ENCODE assay signal across 8 cellular contexts in the genomic region with DNA sequence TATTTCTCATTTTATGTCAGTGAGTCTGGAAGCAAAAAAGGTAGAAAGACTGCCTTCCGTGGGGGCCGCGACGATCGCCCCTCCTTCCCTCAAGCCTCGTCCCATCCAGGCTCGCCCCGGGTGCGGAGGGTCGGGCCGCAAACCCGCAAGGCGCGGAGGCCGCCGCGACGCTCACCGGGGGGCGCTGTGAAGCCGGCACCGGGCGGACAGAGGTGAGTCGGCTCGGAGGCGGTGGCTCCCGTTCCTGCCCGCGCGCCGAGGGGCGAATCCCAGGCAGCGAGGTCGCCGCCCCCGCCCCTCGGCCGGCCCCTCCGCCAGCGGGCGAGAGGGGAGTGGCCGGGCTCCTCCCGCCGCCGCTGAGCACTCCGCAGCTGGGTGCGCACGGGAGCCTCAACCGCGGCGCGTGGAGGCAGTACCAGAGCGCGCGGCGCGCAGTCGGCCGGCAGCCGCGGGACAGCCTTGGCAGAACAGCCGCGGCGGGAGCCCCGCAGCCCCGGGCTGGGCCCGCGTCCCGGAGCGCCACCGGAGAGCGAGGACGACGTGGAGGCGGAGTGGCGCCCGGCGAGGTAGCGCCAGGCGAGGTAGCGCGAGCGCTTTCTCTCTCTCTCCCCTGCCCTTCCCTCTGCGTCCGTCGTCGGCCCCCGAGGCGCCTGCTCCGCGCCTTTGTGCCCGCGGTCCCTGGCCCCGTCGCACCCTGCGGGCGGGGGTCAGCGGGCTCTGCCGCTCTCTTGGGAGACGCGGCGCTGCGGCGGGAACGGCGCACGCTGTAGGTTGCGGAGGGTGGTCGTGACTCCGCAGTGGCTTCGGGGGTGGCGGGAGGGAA. TPM values are rescaled to one million over a fixed set of nuclear protein-coding genes. Genes with fewer than 3 reads are reported as not detected.
DNase-seq lines count a peak whose midpoint lies in the region; ATAC-seq and TF ChIP-seq lines count a peak whose summit lies in the region.

TSS of gene MYO1B (plus strand) at position 359 of the 823 bp plus-strand sequence. CDS start 31,492 bp downstream, outside the sequence.

- DNase-seq in Calu3 = peak; percentile 92
- DNase-seq in SK-N-DZ (ENCODE audit: low spot score) = peak; percentile 85
- DNase-seq in adipocyte (ENCODE audit: low read depth) = peak; percentile 85
- DNase-seq in left ventricle myocardium superior = peak; percentile 86
- DNase-seq in retinal pigment epithelial cell (ENCODE audit: low read depth) = no peak
- DNase-seq in DMS114 treated with DMSO at 0.1 percent for 48 hours (lab: John Stamatoyannopoulos, UW; ENCODE audit: unreplicated experiment) = no peak

- TF ChIP-seq CTCF in Calu3 (IDR thresholded peaks at IDR 0.05; ENCODE audit: unreplicated experiment) (peak; percentile 44), LNCAP (IDR thresholded peaks at IDR 0.05) (peak; percentile 68), retinal pigment epithelial cell (conservative IDR thresholded peaks at IDR 0.05; ENCODE audit: low read depth, low read length) (peak; percentile 47)

- BruUV-seq in Calu3 (replicated peaks; lab: Mats Ljungman, UMichigan) = no TSS peak

- H3K27me3 Mint-ChIP-seq in Calu3 (ENCODE audit: unreplicated experiment) = no peaks in the 10 kb centered on the region

- CTCF ChIA-PET in Calu3 (lab: Charles Lee) = interaction anchor here (0.5 to 2.1 kb wide), 3 partner anchors 27 to 79 kb away, joined by 3 to 8 read pairs (median 3); no protein-coding TSS in a partner anchor

- intact Hi-C loops in Calu3 (cut with micrococcal nuclease; ENCODE audit: unreplicated experiment) (loop anchor here (5.0 kb wide), 3 partner anchors 52 to 137 kb away; no protein-coding TSS in a partner anchor), left ventricle myocardium superior (cut with micrococcal nuclease) (no loop called here)

- peak within 1 kb of the TSS; percentile 95 for H3K27ac Mint-ChIP-seq in Calu3 (ENCODE audit: unreplicated experiment)

- peaks cover 34% of the 10 kb centered on the region for H3K36me3 Mint-ChIP-seq in Calu3 (ENCODE audit: insufficient read depth, unreplicated experiment)

- H3K4me1 ChIP-seq in adipocyte (ENCODE audit: control insufficient read depth, insufficient read depth, low read length) = peaks cover 38% of the 10 kb centered on the region

- peak within 1 kb of the TSS; percentile 88 for H3K9ac ChIP-seq in adipocyte (ENCODE audit: low read length)

- H3K4me3 Mint-ChIP-seq in Calu3 (ENCODE audit: low read depth, unreplicated experiment) = peak within 1 kb of the TSS; percentile 80

- no peaks in the 10 kb centered on the region for H3K9me3 Mint-ChIP-seq in Calu3 (ENCODE audit: low read depth, unreplicated experiment)

- H3K27me3 ChIP-seq in adipocyte (replicated peaks; ENCODE audit: control insufficient read depth, insufficient read depth, low read length) = no peaks in the 10 kb centered on the region

- H3K4me1 Mint-ChIP-seq in Calu3 (ENCODE audit: low read depth, unreplicated experiment) = peaks cover 39% of the 10 kb centered on the region

- ATAC-seq in GM21529 (IDR thresholded peaks at IDR 0.05; ENCODE audit: unreplicated experiment) (peak; percentile 50), left ventricle myocardium superior (peak; percentile 86)

- H3K9me3 ChIP-seq in adipocyte (ENCODE audit: control insufficient read depth, low read length) = no peaks in the 10 kb centered on the region

- H3K4me3 ChIP-seq in adipocyte (ENCODE audit: low read length) = peak within 1 kb of the TSS; percentile 90
- peak within 1 kb of the TSS; percentile 75 for H3K4me3 ChIP-seq in retinal pigment epithelial cell (ENCODE audit: low read length)

- H3K36me3 ChIP-seq in adipocyte (ENCODE audit: control insufficient read depth, insufficient read depth, low read length, severe bottlenecking) = no peaks in the 10 kb centered on the region

RNA-seq across cellular contexts. Expression of gene MYO1B, which starts in this region (rescaled TPM):
- total RNA-seq in Calu3 (2022) (56.7 and 64.5 TPM in 2 replicates), left ventricle myocardium superior (16.0 TPM)
- 68.1 and 73.9 TPM in 2 replicates for polyA plus RNA-seq in SK-N-DZ (2014; cell fraction: cytosol; rRNA removed)
- polyA plus RNA-seq in SK-N-DZ (2014; cell fraction: nucleus; rRNA removed) = 80.6 and 87.8 TPM in 2 replicates

Comparison
In these comparisons a context has a peak if more than half of its experiments do, and no peak if none do; other contexts are left out.
1. DNase-seq: peak in Calu3 (single experiment), SK-N-DZ (single experiment), adipocyte (single experiment) and left ventricle myocardium superior (single experiment); none in retinal pigment epithelial cell (single experiment) and DMS114 treated with DMSO at 0.1 percent for 48 hours (single experiment).
2. Peak in every context shown above with its lines, with median percentiles within 50 percentile points of each other: CTCF ChIP-seq.